In the genomic region with DNA sequence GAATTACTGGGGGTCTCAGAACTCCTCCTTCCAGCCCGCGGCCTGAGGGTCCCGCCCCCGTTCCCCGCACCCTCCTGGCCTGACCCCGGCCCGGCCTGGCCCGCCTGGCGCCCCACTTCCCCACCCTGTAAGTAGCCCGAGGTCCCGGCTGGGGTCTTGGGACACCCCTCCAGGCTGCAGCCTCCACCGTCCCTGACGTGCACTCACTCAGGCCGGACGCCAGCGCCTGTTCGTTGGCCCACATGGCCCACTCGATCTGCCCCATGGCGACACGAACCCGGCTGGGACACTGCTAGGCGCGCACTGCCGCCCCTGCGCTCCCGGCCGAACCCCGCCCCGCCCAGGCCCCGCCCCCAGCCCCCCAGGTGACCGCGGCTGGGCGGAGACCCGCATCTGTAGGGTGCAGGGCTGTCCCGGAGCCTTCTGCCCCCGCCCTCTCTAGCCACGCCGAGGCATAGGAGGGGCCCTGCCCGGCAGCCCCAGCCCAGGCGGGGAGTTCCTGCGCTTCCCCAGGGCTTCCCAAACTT, we compare ENCODE assay signal across 8 cellular contexts. TPM values are rescaled to one million over a fixed set of nuclear protein-coding genes. Genes with fewer than 3 reads are reported as not detected.
A peak's percentile ranks its signal among the peaks of the same experiment; 100 is the strongest.
DNase-seq lines count a peak whose midpoint lies in the region; ATAC-seq and TF ChIP-seq lines count a peak whose summit lies in the region.

CYBA (minus strand) TSS at position 305 of the 527 bp plus-strand sequence; CDS start at position 265, 40 bp downstream.

- H3K9me3 ChIP-seq in HUES64 (ENCODE audit: insufficient read depth, low read depth, low read length) = no peaks in the 10 kb centered on the region

- peaks cover 12% of the 10 kb centered on the region; the same call in 1 of the 2 replicates for H3K4me1 ChIP-seq in HUES64 (ENCODE audit: insufficient read depth, low read length)

- CTCF ChIA-PET in activated B cell treated with CpG ODN at 0.5 μM for 24 hours (lab: Charles Lee) = no interaction called here

- peak within 1 kb of the TSS; percentile 89 for H3K4me3 ChIP-seq in HUES64 (ENCODE audit: low read length)

- H3K27me3 ChIP-seq in HUES64 (ENCODE audit: insufficient read depth, low read length) = no peaks in the 10 kb centered on the region

- H3K27me3 Mint-ChIP-seq in activated B cell treated with CpG ODN at 0.5 μM for 24 hours = no peaks in the 10 kb centered on the region

- no peaks in the 10 kb centered on the region for H3K9me3 Mint-ChIP-seq in activated B cell treated with CpG ODN at 0.5 μM for 24 hours

- H3K27ac Mint-ChIP-seq in activated B cell treated with CpG ODN at 0.5 μM for 24 hours = peak within 1 kb of the TSS; percentile 93

- peak within 1 kb of the TSS; percentile 64; the same call in 1 of the 2 replicates for H3K27ac ChIP-seq in HUES64 (ENCODE audit: low read depth, low read length)

- TF ChIP-seq CTCF in activated B cell treated with CpG ODN at 0.5 μM for 24 hours (IDR thresholded peaks at IDR 0.05) = no peak

- ATAC-seq in GM21423 (IDR thresholded peaks at IDR 0.05; ENCODE audit: unreplicated experiment) (peak; percentile 68), activated B cell treated with CpG ODN at 0.5 μM for 24 hours (ENCODE audit: low read depth) (peak; percentile 81), left colon (peak; percentile 81)

- POLR2A ChIA-PET in activated B cell treated with CpG ODN at 0.5 μM for 24 hours (lab: Charles Lee) = interaction anchor here (0.6 to 6.4 kb wide), 16 partner anchors 9 to 206 kb away, joined by 3 to 102 read pairs (median 5); partner anchors contain the start of genes GALNS, IL17C, MVD and TRAPPC2L

- peak within 1 kb of the TSS; percentile 85 for H3K9ac ChIP-seq in HUES64 (ENCODE audit: low read depth, low read length)

- peaks cover 50% of the 10 kb centered on the region for H3K4me1 Mint-ChIP-seq in activated B cell treated with CpG ODN at 0.5 μM for 24 hours

- peaks cover 34% of the 10 kb centered on the region for H3K36me3 ChIP-seq in HUES64 (ENCODE audit: insufficient read depth, low read length)

- WGBS in HUES64 = under 1% methylated on average over 41 of the region's 41 CpGs

- peaks cover 41% of the 10 kb centered on the region for H3K36me3 Mint-ChIP-seq in activated B cell treated with CpG ODN at 0.5 μM for 24 hours (ENCODE audit: low read depth)

- peak within 1 kb of the TSS; percentile 93 for H3K4me3 Mint-ChIP-seq in activated B cell treated with CpG ODN at 0.5 μM for 24 hours

- intact Hi-C loops in activated B cell treated with CpG ODN at 0.5 μM for 24 hours (cut with micrococcal nuclease) (loop anchor here (1.0 to 5.0 kb wide), 15 partner anchors 11 to 700 kb away; partner anchors contain the start of genes BANP, CDT1, CTU2 and GALNS), left colon (cut with DNase I, micrococcal nuclease) (no loop called here)

- peak; percentile 13 for DNase-seq in DMS79 treated with DMSO at 0.1 percent for 48 hours (lab: John Stamatoyannopoulos, UW)
- no peak for DNase-seq in activated B cell treated with CpG ODN at 0.5 μM for 24 hours
- DNase-seq in cerebellar cortex (ENCODE audit: low spot score) = peak; percentile 39
- peak; percentile 86 to 88 for DNase-seq in left colon
- peak; percentile 72 for DNase-seq in stimulated activated CD4-positive, alpha-beta T cell treated with anti-CD3 and anti-CD28 coated beads, Interleukin-4, amount 100 ng/mL, for 1 hour
- DNase-seq in NCI-H2227 (lab: John Stamatoyannopoulos, UW; ENCODE audit: unreplicated experiment) = no peak

RNA-seq across cellular contexts. Expression of gene CYBA, which starts in this region (rescaled TPM):
- 66.5 TPM for polyA plus RNA-seq in HUES64 (2013, experiment 1 of 2)
- 68.3 TPM for polyA plus RNA-seq in HUES64 (2013, experiment 2 of 2)
- total RNA-seq in activated B cell treated with CpG ODN at 0.5 μM for 24 hours (432 and 456 TPM in 2 replicates), left colon (100 to 1,000 TPM; 277 to 382 TPM)

Comparison
In these comparisons a context has a peak if more than half of its experiments do, and no peak if none do; other contexts are left out.
1. DNase-seq: peak in DMS79 treated with DMSO at 0.1 percent for 48 hours (single experiment), cerebellar cortex (single experiment), left colon (2 of 2) and stimulated activated CD4-positive, alpha-beta T cell treated with anti-CD3 and anti-CD28 coated beads, Interleukin-4, amount 100 ng/mL, for 1 hour (single experiment); none in activated B cell treated with CpG ODN at 0.5 μM for 24 hours (single experiment) and NCI-H2227 (single experiment).
2. Peak in every context shown above with its lines, with median percentiles within 50 percentile points of each other: ATAC-seq.